In genomic region chr21:21632926-21633325, GRCh38 we compare ENCODE assay signal across 8 cellular contexts.
"Had no signal": no experiment of that assay in that cellular context is flagged by ENCODE, and none has a peak within 500 bp of the region (broad histone marks: within the 10 kb centered on the region; RNA-seq: fewer than 3 reads in every experiment).

No MANE protein-coding gene starts in this region.

- FAIRE-seq: G401.6, GM12878, GM12891, GM12892, GM18507, GM19239 had no signal

- ATAC-seq: GM12878 had no signal

- DNase-seq: GDM1, GF-D8 had no signal

- H3K4me3 ChIP-seq: GM12878 had no signal
